ENCODE assay signal across 27 cellular contexts in the genomic region with DNA sequence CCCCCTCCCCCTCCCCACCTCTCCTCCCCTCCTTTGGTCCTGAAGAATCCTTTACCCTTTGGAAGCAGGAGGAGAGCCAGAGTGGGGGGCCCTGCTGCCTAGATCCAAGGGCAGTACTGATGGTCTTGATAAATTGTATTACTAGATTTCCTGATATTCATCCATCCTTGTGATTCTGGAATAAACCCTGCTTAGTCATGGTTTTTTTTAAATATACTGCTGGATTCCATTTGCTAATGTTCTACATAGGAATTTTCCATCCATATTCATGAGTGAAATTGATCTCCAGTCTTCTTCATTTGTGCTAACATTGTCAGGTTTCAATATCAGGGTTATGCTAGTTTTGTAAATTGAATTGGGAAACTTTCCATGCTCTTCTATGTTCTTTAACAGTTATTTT. TPM values are rescaled to one million over a fixed set of nuclear protein-coding genes. Genes with fewer than 3 reads are reported as not detected.
"Had no signal": no experiment of that assay in that cellular context is flagged by ENCODE, and none has a peak within 500 bp of the region (broad histone marks: within the 10 kb centered on the region; RNA-seq: fewer than 3 reads in every experiment).

No MANE protein-coding gene starts in this region.

- H3K9me3 Mint-ChIP-seq: stimulated activated naive B cell treated with anti-CD40 and anti-IgM and Interleukin-4, amounts not matched to agents 10 μg/mL and 1 μg/mL and 100 μg/mL, for 72 hours; stimulated activated naive CD8-positive, alpha-beta T cell treated with anti-CD3 and anti-CD28 coated beads, Interleukin-15, amount 100 ng/mL, for 72 hours had no signal

- H3K27ac Mint-ChIP-seq: naive thymus-derived CD4-positive, alpha-beta T cell; stimulated activated naive B cell treated with anti-CD40 and anti-IgM and Interleukin-4, amounts not matched to agents 10 μg/mL and 1 μg/mL and 100 μg/mL, for 72 hours; stimulated activated naive CD8-positive, alpha-beta T cell treated with anti-CD3 and anti-CD28 coated beads, Interleukin-15, amount 100 ng/mL, for 72 hours had no signal

- H3K4me1 Mint-ChIP-seq: naive thymus-derived CD4-positive, alpha-beta T cell; stimulated activated naive B cell treated with anti-CD40 and anti-IgM and Interleukin-4, amounts not matched to agents 10 μg/mL and 1 μg/mL and 100 μg/mL, for 72 hours; stimulated activated naive CD8-positive, alpha-beta T cell treated with anti-CD3 and anti-CD28 coated beads, Interleukin-15, amount 100 ng/mL, for 72 hours had no signal

- DNase-seq: effector memory CD4-positive, alpha-beta T cell; foreskin keratinocyte; kidney; left cardiac atrium; left ventricle myocardium inferior; mesenchymal stem cell; naive thymus-derived CD4-positive, alpha-beta T cell; posterior cingulate gyrus; spleen; stimulated activated CD4-positive, alpha-beta T cell treated with anti-CD3 and anti-CD28 coated beads, Interleukin-2, amount 100 ng/mL, for 24 hours; stimulated activated CD4-positive, alpha-beta T cell treated with anti-CD3 and anti-CD28 coated beads, Interleukin-4, amount 100 ng/mL, for 4 hours; stimulated activated naive B cell treated with anti-CD40 and anti-IgM and Interleukin-4, amounts not matched to agents 10 μg/mL and 1 μg/mL and 100 μg/mL, for 72 hours; stimulated activated naive CD8-positive, alpha-beta T cell treated with anti-CD3 and anti-CD28 coated beads, Interleukin-15, amount 100 ng/mL, for 72 hours; testis; trophoblast cell had no signal

- H3K27ac ChIP-seq: epithelial cell of prostate, esophagus muscularis mucosa, foreskin keratinocyte, hepatocyte, left ventricle myocardium inferior, neutrophil, spleen, testis had no signal

- H3K36me3 Mint-ChIP-seq: naive thymus-derived CD4-positive, alpha-beta T cell; stimulated activated naive B cell treated with anti-CD40 and anti-IgM and Interleukin-4, amounts not matched to agents 10 μg/mL and 1 μg/mL and 100 μg/mL, for 72 hours had no signal

- H3K4me1 ChIP-seq: esophagus muscularis mucosa, foreskin keratinocyte, left ventricle myocardium inferior, spleen, testis had no signal

- H3K4me2 ChIP-seq: hepatocyte had no signal

- H3K27me3 ChIP-seq: foreskin keratinocyte, hepatocyte, testis had no signal

- H3K4me3 ChIP-seq: esophagus muscularis mucosa, hepatocyte, left ventricle myocardium inferior, lung, spleen, testis had no signal

- H3K9me3 ChIP-seq: esophagus muscularis mucosa, left ventricle myocardium inferior, neutrophil, spleen, testis had no signal

- H3K4me3 Mint-ChIP-seq: naive thymus-derived CD4-positive, alpha-beta T cell; stimulated activated naive B cell treated with anti-CD40 and anti-IgM and Interleukin-4, amounts not matched to agents 10 μg/mL and 1 μg/mL and 100 μg/mL, for 72 hours; stimulated activated naive CD8-positive, alpha-beta T cell treated with anti-CD3 and anti-CD28 coated beads, Interleukin-15, amount 100 ng/mL, for 72 hours had no signal

- H3K36me3 ChIP-seq: esophagus muscularis mucosa, left ventricle myocardium inferior, neutrophil, spleen had no signal

- H2AFZ ChIP-seq: hepatocyte had no signal

- ATAC-seq: foreskin keratinocyte; left cardiac atrium; naive thymus-derived CD4-positive, alpha-beta T cell; sciatic nerve; stimulated activated naive B cell treated with anti-CD40 and anti-IgM and Interleukin-4, amounts not matched to agents 10 μg/mL and 1 μg/mL and 100 μg/mL, for 72 hours; stimulated activated naive CD8-positive, alpha-beta T cell treated with anti-CD3 and anti-CD28 coated beads, Interleukin-15, amount 100 ng/mL, for 72 hours had no signal

RNA-seq across cellular contexts. Expression of a gene that starts 56.9 kb away (rescaled TPM):
- total RNA-seq: esophagus muscularis mucosa, foreskin keratinocyte, kidney, left cardiac atrium, left ventricle myocardium inferior, mononuclear cell, pulmonary artery endothelial cell, sciatic nerve, skeletal muscle tissue, subcutaneous adipose tissue, urinary bladder had no signal
- polyA plus RNA-seq: foreskin keratinocyte; naive thymus-derived CD4-positive, alpha-beta T cell; neural cell had no signal
